In the genomic region with DNA sequence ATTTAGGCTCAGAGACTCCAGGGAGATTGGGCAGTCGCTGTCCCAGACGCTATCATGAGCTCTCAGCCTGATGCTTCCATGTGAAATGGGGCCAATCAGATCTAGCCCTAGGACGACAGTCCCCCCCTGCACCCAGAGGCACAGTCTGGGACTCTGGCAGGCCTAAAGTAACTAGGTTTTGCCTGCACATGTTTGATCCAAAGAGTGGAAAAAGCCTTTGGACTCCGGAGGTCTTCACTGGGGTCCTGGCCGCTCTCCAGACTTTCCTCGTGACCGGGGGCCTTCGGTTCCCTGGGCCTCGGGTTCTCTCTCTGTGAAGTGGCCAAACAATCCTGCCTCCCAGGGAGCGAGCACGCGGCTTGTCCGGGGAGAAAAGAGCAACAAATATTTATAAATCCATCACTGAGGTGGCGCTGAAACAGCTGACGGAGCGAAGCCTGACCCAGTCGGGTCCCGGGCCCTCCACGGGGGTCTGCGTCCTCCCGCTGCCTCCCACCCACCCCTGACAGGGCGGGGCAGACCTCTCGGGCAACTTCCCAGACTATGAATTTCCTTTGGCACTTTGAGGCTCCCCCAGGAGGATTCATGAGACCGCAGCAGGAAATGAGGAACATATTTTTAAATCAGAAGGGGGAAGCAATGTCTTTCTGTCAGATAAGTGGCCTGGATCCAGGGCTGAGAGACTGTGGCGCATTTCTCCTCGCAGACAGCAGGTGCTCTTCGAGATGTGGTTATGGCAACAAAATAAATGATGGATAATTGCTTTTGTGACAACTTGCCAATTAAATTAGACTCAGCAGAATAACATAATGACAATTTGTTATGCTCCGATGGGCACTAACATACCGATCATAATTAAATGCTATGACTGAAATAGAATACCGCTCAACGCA, we compare ENCODE assay signal across 8 cellular contexts. TPM values are rescaled to one million over a fixed set of nuclear protein-coding genes. Genes with fewer than 3 reads are reported as not detected.
DNase-seq lines count a peak whose midpoint lies in the region; TF ChIP-seq lines count a peak whose summit lies in the region.

No MANE protein-coding gene starts in this region.

- no peak overlapping the region for H3K27ac ChIP-seq in subcutaneous abdominal adipose tissue (ENCODE audit: low read depth, low read length)

- no peaks in the 10 kb centered on the region for H3K27me3 ChIP-seq in BE2C
- peaks cover 0 to 14% (median 3%) of the 10 kb centered on the region in 5 donors for H3K27me3 ChIP-seq in subcutaneous abdominal adipose tissue (ENCODE audit: control insufficient read depth in 5 of 5, insufficient read depth in 4 of 5, low read length in 5 of 5)

- H3K36me3 ChIP-seq in BE2C, result no peaks in the 10 kb centered on the region
- no peaks in the 10 kb centered on the region for H3K36me3 ChIP-seq in subcutaneous abdominal adipose tissue (ENCODE audit: control insufficient read depth in 5 of 5, insufficient read depth in 5 of 5, low read length in 5 of 5)

- H3K4me3 ChIP-seq in BE2C (ENCODE audit: low read depth, low read length) (peak overlapping the region; percentile 50), WI38 (ENCODE audit: low read depth, low read length) (0 out of 2 replicates have a peak overlapping the region, but pooled peaks have one; percentile 8), subcutaneous abdominal adipose tissue (ENCODE audit: low read depth in 1 of 5, low read length in 5 of 5) (peak overlapping the region in 4 of 5 donors; percentile 7 to 37 (median 18))

- H3K9ac ChIP-seq in subcutaneous abdominal adipose tissue (ENCODE audit: low read length in 5 of 5), result peak overlapping the region in 2 of 5 donors; percentile 4 to 48

- no peaks in the 10 kb centered on the region for H3K9me3 Mint-ChIP-seq in activated naive CD4-positive, alpha-beta T cell treated with anti-CD3 and anti-CD28 coated beads for 36 hours

- peak; percentile 63 for DNase-seq in BE2C
- DNase-seq in NCI-H1417 (lab: John Stamatoyannopoulos, UW), result peak; percentile 68 to 99 (median 86)
- peak; percentile 3 to 23 for DNase-seq in hippocampal formation (lab: John Stamatoyannopoulos, UW)
- no peak for DNase-seq in stimulated activated CD8-positive, alpha-beta memory T cell treated with anti-CD3 and anti-CD28 coated beads, Interleukin-4, amount 100 ng/mL, for 48 hours
- no peak for DNase-seq in activated naive CD4-positive, alpha-beta T cell treated with anti-CD3 and anti-CD28 coated beads for 36 hours
- DNase-seq in stimulated activated CD4-positive, alpha-beta T cell treated with anti-CD3 and anti-CD28 coated beads, Interleukin-4, amount 100 ng/mL, for 1 hour, result no peak

- peaks cover 41% of the 10 kb centered on the region for H3K27me3 Mint-ChIP-seq in activated naive CD4-positive, alpha-beta T cell treated with anti-CD3 and anti-CD28 coated beads for 36 hours (ENCODE audit: low read depth)

- H3K36me3 Mint-ChIP-seq in activated naive CD4-positive, alpha-beta T cell treated with anti-CD3 and anti-CD28 coated beads for 36 hours (ENCODE audit: low read depth), result no peaks in the 10 kb centered on the region

- intact Hi-C loops in activated naive CD4-positive, alpha-beta T cell treated with anti-CD3 and anti-CD28 coated beads for 36 hours (cut with micrococcal nuclease), result no loop called here

- TF ChIP-seq CTCF in BE2C (IDR thresholded peaks at IDR 0.05; ENCODE audit: low read depth, low read length) (peak; percentile 14; the same call in 1 of the 2 replicates), WI38 (IDR thresholded peaks at IDR 0.05; ENCODE audit: low read depth, low read length) (no peak)

- peaks cover 14% of the 10 kb centered on the region for H3K4me1 Mint-ChIP-seq in activated naive CD4-positive, alpha-beta T cell treated with anti-CD3 and anti-CD28 coated beads for 36 hours (ENCODE audit: low read depth)

- H3K4me1 ChIP-seq in BE2C (peaks cover 34% of the 10 kb centered on the region), subcutaneous abdominal adipose tissue (ENCODE audit: control insufficient read depth in 5 of 5, insufficient read depth in 5 of 5, low read length in 5 of 5) (peaks cover 2 to 18% (median 17%) of the 10 kb centered on the region in 5 donors)

- H3K4me3 Mint-ChIP-seq in activated naive CD4-positive, alpha-beta T cell treated with anti-CD3 and anti-CD28 coated beads for 36 hours, result no peak overlapping the region

- H3K9me3 ChIP-seq in BE2C (no peaks in the 10 kb centered on the region), subcutaneous abdominal adipose tissue (ENCODE audit: control insufficient read depth in 5 of 5, low read length in 5 of 5) (no peaks in the 10 kb centered on the region)

- CTCF ChIA-PET in activated naive CD4-positive, alpha-beta T cell treated with anti-CD3 and anti-CD28 coated beads for 36 hours (lab: Charles Lee), result no interaction called here

- H3K27ac Mint-ChIP-seq in activated naive CD4-positive, alpha-beta T cell treated with anti-CD3 and anti-CD28 coated beads for 36 hours, result no peak overlapping the region

RNA-seq across cellular contexts. Expression of gene MRPS23, which starts 38.9 kb away (rescaled TPM):
- polyA plus RNA-seq in BE2C (2012; ENCODE audit: insufficient read depth, insufficient read length, low read depth), result 156 TPM
- 10 to 100 TPM; 57.5 to 59.1 TPM for total RNA-seq in activated naive CD4-positive, alpha-beta T cell treated with anti-CD3 and anti-CD28 coated beads for 36 hours

Comparison
In these comparisons a context has a peak if more than half of its experiments do, and no peak if none do; other contexts are left out.
1. DNase-seq: peak in BE2C (single experiment), NCI-H1417 (3 of 3) and hippocampal formation (2 of 2); none in stimulated activated CD8-positive, alpha-beta memory T cell treated with anti-CD3 and anti-CD28 coated beads, Interleukin-4, amount 100 ng/mL, for 48 hours (single experiment), activated naive CD4-positive, alpha-beta T cell treated with anti-CD3 and anti-CD28 coated beads for 36 hours (single experiment) and stimulated activated CD4-positive, alpha-beta T cell treated with anti-CD3 and anti-CD28 coated beads, Interleukin-4, amount 100 ng/mL, for 1 hour (single experiment).
2. Peak in every context shown above with its lines, with median percentiles within 50 percentile points of each other: H3K4me3 ChIP-seq.